18 cellular contexts compared by ENCODE assay signal in genomic region chr17:1271020-1271423, GRCh38. TPM values are rescaled to one million over a fixed set of nuclear protein-coding genes. Genes with fewer than 3 reads are reported as not detected.
DNase-seq lines count a peak whose midpoint lies in the region; ATAC-seq, FAIRE-seq and TF ChIP-seq lines count a peak whose summit lies in the region.
"Had no signal": no experiment of that assay in that cellular context is flagged by ENCODE, and none has a peak within 500 bp of the region (broad histone marks: within the 10 kb centered on the region; RNA-seq: fewer than 3 reads in every experiment).

No MANE protein-coding gene starts in this region.

- FAIRE-seq in H1 (lab: Jason Lieb, UNC) = no peak
- FAIRE-seq: GM18507 had no signal

- H3K27me3 ChIP-seq in GM23338 (ENCODE audit: insufficient read depth) (peaks cover 33% of the 10 kb centered on the region), H1 (replicated peaks in 1 of 4; ENCODE audit: control insufficient read depth in 3 of 4, extremely low read depth in 1 of 4, insufficient read depth in 3 of 4, low read length in 3 of 4) (peaks cover 3 to 30% (median 16%) of the 10 kb centered on the region in 4 experiments; a peak in 6 of 7 replicates), neuronal stem cell (ENCODE audit: control insufficient read depth in 3 of 3, insufficient read depth in 3 of 3, low read depth in 1 of 3, low read length in 3 of 3) (peaks cover 0 to 17% (median 14%) of the 10 kb centered on the region in 3 experiments)

- peak overlapping the region; percentile 63; the same call in 1 of the 2 replicates for H4K8ac ChIP-seq in H1 (ENCODE audit: extremely low read depth, insufficient read depth, low read length)
- no peak overlapping the region for H4K8ac ChIP-seq in neuronal stem cell (ENCODE audit: low read depth, low read length)

- no peak for TF ChIP-seq POLR2A in H1 (IDR thresholded peaks at IDR 0.05; ENCODE audit: control extremely low read depth in 1 of 2, low read depth in 2 of 2, low read length in 2 of 2)

- H3K9me2 ChIP-seq in GM23338 (ENCODE audit: insufficient read depth) = no peaks in the 10 kb centered on the region

- H3K14ac ChIP-seq in H1 (ENCODE audit: insufficient read length) (no peak overlapping the region), neuronal stem cell (ENCODE audit: low read length) (no peak overlapping the region)

- H2BK12ac ChIP-seq in H1 (ENCODE audit: low read depth, low read length) (no peak overlapping the region), neuronal stem cell (ENCODE audit: low read length) (no peak overlapping the region)

- CTCF ChIA-PET in WTC11 (lab: Charles Lee) (interaction anchor here (0.8 to 5.6 kb wide), 4 partner anchors 9 to 359 kb away, joined by 3 to 29 read pairs (median 7); partner anchors contain the start of gene TRARG1), H1 (lab: Charles Lee; ENCODE audit: partially characterized antibody) (interaction anchor here (1.1 to 3.8 kb wide), 2 partner anchors 29 to 61 kb away, joined by 3 to 17 read pairs; no protein-coding TSS in a partner anchor)

- peaks cover 11% of the 10 kb centered on the region; the same call in 1 of the 2 replicates for H3K23me2 ChIP-seq in H1 (ENCODE audit: low read depth, low read length)

- H3K9ac ChIP-seq in H1 (replicated peaks in 1 of 4; ENCODE audit: extremely low read depth in 1 of 4, low read depth in 3 of 4, low read length in 3 of 4) = no peak overlapping the region
- H3K9ac ChIP-seq in neuronal stem cell (ENCODE audit: low read depth, low read length, poor library complexity) = no peak overlapping the region
- H3K9ac ChIP-seq: BLaER1 treated with 17β-estradiol and CSF1 and Interleukin-3, amounts not matched to agents 10 nM and 100 nM had no signal

- no peaks in the 10 kb centered on the region for H3K36me3 Mint-ChIP-seq in GM23338 (ENCODE audit: low read depth)
- H3K36me3 Mint-ChIP-seq in WTC11 = no peaks in the 10 kb centered on the region
- H3K36me3 Mint-ChIP-seq: CD4-positive, CD25-positive, alpha-beta regulatory T cell had no signal

- H3K4me1 Mint-ChIP-seq in GM23338 = peaks cover 7% of the 10 kb centered on the region; the same call in 2 of the 3 replicates
- peaks cover 7% of the 10 kb centered on the region for H3K4me1 Mint-ChIP-seq in WTC11

- no peak overlapping the region for H4K5ac ChIP-seq in H1 (ENCODE audit: insufficient read length, low read depth, low read length)

- no peak overlapping the region for H2BK20ac ChIP-seq in H1 (ENCODE audit: low read length)

- H3K4ac ChIP-seq in H1 (replicated peaks; ENCODE audit: insufficient read length, low read depth, low read length) (no peak overlapping the region), neuronal stem cell (ENCODE audit: low read length) (no peak overlapping the region)

- H3K27ac ChIP-seq in GM23338 (ENCODE audit: low read depth) (no peak overlapping the region), H1 (ENCODE audit: low read depth, low read length) (no peak overlapping the region), neuronal stem cell (replicated peaks; ENCODE audit: low read length) (no peak overlapping the region)
- H3K27ac ChIP-seq: BLaER1 treated with 17β-estradiol and CSF1 and Interleukin-3, amounts not matched to agents 10 nM and 100 nM had no signal

- no peaks in the 10 kb centered on the region for H3K79me1 ChIP-seq in H1 (ENCODE audit: low read depth, low read length)
- H3K79me1 ChIP-seq in neuronal stem cell (ENCODE audit: low read depth, low read length) = no peaks in the 10 kb centered on the region

- no peak for TF ChIP-seq EP300 in H1 (IDR thresholded peaks at IDR 0.05; ENCODE audit: borderline replicate concordance in 1 of 2, low read depth in 2 of 2, low read length in 2 of 2)

- no peak overlapping the region for H2BK120ac ChIP-seq in H1 (replicated peaks; ENCODE audit: low read depth, low read length)
- no peak overlapping the region for H2BK120ac ChIP-seq in neuronal stem cell (ENCODE audit: low read depth, low read length)

- H3K27ac Mint-ChIP-seq in GM23338 (no peak overlapping the region), WTC11 (no peak overlapping the region)
- H3K27ac Mint-ChIP-seq: CD4-positive, CD25-positive, alpha-beta regulatory T cell had no signal

- H3K27me3 Mint-ChIP-seq in GM23338 (ENCODE audit: insufficient read depth, low read depth, poor library complexity) (peaks cover 26% of the 10 kb centered on the region), WTC11 (ENCODE audit: low read depth) (peaks cover 7% of the 10 kb centered on the region)

- H3K9me3 ChIP-seq in H1 (ENCODE audit: insufficient read depth in 2 of 2, low read depth in 1 of 2, low read length in 1 of 2) (no peaks in the 10 kb centered on the region), neuronal stem cell (replicated peaks in 1 of 2; ENCODE audit: control insufficient read depth in 2 of 2, insufficient read depth in 1 of 2, low read depth in 1 of 2, low read length in 2 of 2) (no peaks in the 10 kb centered on the region)
- H3K9me3 ChIP-seq: BLaER1 treated with 17β-estradiol and CSF1 and Interleukin-3, amounts not matched to agents 10 nM and 100 nM; HAP-1 had no signal

- ATAC-seq in GM23338 (peak; percentile 8), WTC11 (peak; percentile 12), HG03442 (IDR thresholded peaks at IDR 0.05; ENCODE audit: unreplicated experiment) (no peak), HG03196 (IDR thresholded peaks at IDR 0.05; ENCODE audit: unreplicated experiment) (no peak)

- no peaks in the 10 kb centered on the region for H3K36me3 ChIP-seq in GM23338 (ENCODE audit: insufficient read depth)
- no peaks in the 10 kb centered on the region for H3K36me3 ChIP-seq in H1 (ENCODE audit: control insufficient read depth in 2 of 4, insufficient read depth in 4 of 4, low read length in 3 of 4)
- no peaks in the 10 kb centered on the region for H3K36me3 ChIP-seq in neuronal stem cell (replicated peaks in 1 of 2; ENCODE audit: control insufficient read depth in 2 of 2, insufficient read depth in 2 of 2, low read length in 2 of 2)
- H3K36me3 ChIP-seq: BLaER1 treated with 17β-estradiol and CSF1 and Interleukin-3, amounts not matched to agents 10 nM and 100 nM; HAP-1 had no signal

- H4K91ac ChIP-seq in H1 (replicated peaks; ENCODE audit: insufficient read length, low read length) = no peak overlapping the region
- H4K91ac ChIP-seq in neuronal stem cell (ENCODE audit: low read depth, low read length, poor library complexity) = no peak overlapping the region

- peaks cover 11% of the 10 kb centered on the region for H3F3A ChIP-seq in GM23338 (replicated peaks; ENCODE audit: low read depth)

- peak; percentile 51 for DNase-seq in GM23338 (ENCODE audit: low spot score)
- no peak for DNase-seq in WTC11 (ENCODE audit: low spot score)
- DNase-seq in H1 (ENCODE audit: low read depth in 1 of 2, low spot score in 2 of 2) = peak in 1 of 2 experiments; percentile 68
- no peak for DNase-seq in neuronal stem cell (ENCODE audit: low spot score)
- DNase-seq in activated gamma-delta T cell treated with Interleukin-2 at 50 U/mL for 16 hours = no peak
- DNase-seq in KG1 (lab: John Stamatoyannopoulos, UW) = no peak
- DNase-seq: ACHN; CD4-positive, CD25-positive, alpha-beta regulatory T cell; DMS53; GF-D8; IMR-90 had no signal

- H3K4me3 Mint-ChIP-seq in GM23338 = no peak overlapping the region
- H3K4me3 Mint-ChIP-seq in WTC11 = no peak overlapping the region

- WGBS in H1 (ENCODE audit: extremely low coverage in 1 of 2, insufficient coverage in 1 of 2, insufficient read length in 1 of 2, insufficient replicate concordance in 2 of 2, low coverage in 1 of 2, low lambda C conversion rate in 2 of 2, missing lambda C conversion rate in 1 of 2), 2 experiments = 24% methylated on average over 24 of the region's 44 CpGs; no CpG with 5 or more reads in 1 of the 2 experiments
- no CpG with 5 or more reads among the region's 44 CpGs for WGBS in neuronal stem cell (ENCODE audit: extremely low coverage in 2 of 2, insufficient read length in 2 of 2, insufficient replicate concordance in 1 of 2), 2 donors

- peaks cover 19% of the 10 kb centered on the region; the same call in 1 of the 2 replicates for H3K4me1 ChIP-seq in GM23338 (ENCODE audit: insufficient read depth)
- H3K4me1 ChIP-seq in H1 (replicated peaks in 1 of 4; ENCODE audit: control insufficient read depth in 3 of 4, insufficient read depth in 4 of 4, low read length in 3 of 4) = peaks cover 0 to 9% (median 4%) of the 10 kb centered on the region in 4 experiments; a peak in 4 of 7 replicates
- H3K4me1 ChIP-seq in neuronal stem cell (ENCODE audit: control insufficient read depth in 2 of 2, insufficient read depth in 1 of 2, low read depth in 1 of 2, low read length in 2 of 2) = peaks cover 5 to 10% of the 10 kb centered on the region in 2 donors
- H3K4me1 ChIP-seq: HAP-1 had no signal

- H2BK5ac ChIP-seq in H1 (ENCODE audit: low read depth, low read length) (no peak overlapping the region), neuronal stem cell (ENCODE audit: low read length) (no peak overlapping the region)

- TF ChIP-seq CTCF in GM23338 (conservative IDR thresholded peaks at IDR 0.05; ENCODE audit: low read depth in 2 of 2) (no peak), WTC11 (IDR thresholded peaks at IDR 0.05) (no peak), H1 (IDR thresholded peaks at IDR 0.05; ENCODE audit: control extremely low read depth in 1 of 3, insufficient read depth in 1 of 3, low read depth in 1 of 3, low read length in 3 of 3) (no peak)

- no peak for TF ChIP-seq RAD21 in H1 (IDR thresholded peaks at IDR 0.05 in 1 of 2, conservative IDR thresholded peaks at IDR 0.05 in 1 of 2; ENCODE audit: low read depth in 2 of 2, low read length in 2 of 2)

- H3K9me3 Mint-ChIP-seq in GM23338 (no peaks in the 10 kb centered on the region), WTC11 (no peaks in the 10 kb centered on the region)

- H3K23ac ChIP-seq in H1 (ENCODE audit: insufficient read length) (no peak overlapping the region), neuronal stem cell (ENCODE audit: low read depth, low read length, poor library complexity) (no peak overlapping the region)

- no peaks in the 10 kb centered on the region for H3K79me2 ChIP-seq in GM23338 (replicated peaks; ENCODE audit: insufficient read depth)
- no peaks in the 10 kb centered on the region for H3K79me2 ChIP-seq in H1 (ENCODE audit: control insufficient read depth in 1 of 2, insufficient read depth in 2 of 2, low read length in 2 of 2)

- H3K4me3 ChIP-seq in GM23338 (peak overlapping the region; percentile 57; the same call in 1 of the 2 replicates), H1 (ENCODE audit: extremely low read depth in 1 of 4, insufficient read depth in 2 of 4, low read depth in 3 of 4, low read length in 4 of 4) (peak overlapping the region in 1 of 4 experiments; percentile 48; a peak in 2 of 8 replicates), neuronal stem cell (ENCODE audit: low read length in 2 of 2) (no peak overlapping the region)
- H3K4me3 ChIP-seq: BLaER1 treated with 17β-estradiol and CSF1 and Interleukin-3, amounts not matched to agents 10 nM and 100 nM; HAP-1 had no signal

- no peak overlapping the region for H2AK5ac ChIP-seq in H1 (ENCODE audit: low read depth, low read length)
- no peak overlapping the region for H2AK5ac ChIP-seq in neuronal stem cell (ENCODE audit: low read depth, low read length)

- POLR2A ChIA-PET in WTC11 (lab: Charles Lee) (no interaction called here), H1 (lab: Charles Lee; ENCODE audit: partially characterized antibody) (interaction anchor here (1.2 to 1.6 kb wide), 2 partner anchors 73 to 245 kb away, joined by 3 read pairs; partner anchors contain the start of gene INPP5K)

- H3K18ac ChIP-seq in H1 (ENCODE audit: extremely low read depth, low read length) (no peak overlapping the region), neuronal stem cell (ENCODE audit: low read length) (peak overlapping the region; percentile 57)

- H4K20me1 ChIP-seq in GM23338 (replicated peaks; ENCODE audit: insufficient read depth) = no peaks in the 10 kb centered on the region
- peaks cover 0 to 3% of the 10 kb centered on the region in 2 experiments for H4K20me1 ChIP-seq in H1 (replicated peaks in 1 of 2; ENCODE audit: control insufficient read depth in 1 of 2, insufficient read depth in 2 of 2, low read length in 2 of 2)
- H4K20me1 ChIP-seq: BLaER1 treated with 17β-estradiol and CSF1 and Interleukin-3, amounts not matched to agents 10 nM and 100 nM had no signal

- no peak overlapping the region for H2BK15ac ChIP-seq in H1 (ENCODE audit: low read length)
- H2BK15ac ChIP-seq in neuronal stem cell (ENCODE audit: low read length) = no peak overlapping the region

- peak overlapping the region; percentile 66 for H3K4me2 ChIP-seq in GM23338
- H3K4me2 ChIP-seq in H1 (ENCODE audit: insufficient read depth in 1 of 2, low read depth in 2 of 2, low read length in 2 of 2) = peak overlapping the region; percentile 19 to 67; a peak in 2 of 4 replicates
- H3K4me2 ChIP-seq in neuronal stem cell (ENCODE audit: insufficient read depth, low read length, poor library complexity, severe bottlenecking) = peak overlapping the region; percentile 18
- H3K4me2 ChIP-seq: BLaER1 treated with 17β-estradiol and CSF1 and Interleukin-3, amounts not matched to agents 10 nM and 100 nM had no signal

- H3K56ac ChIP-seq in H1 (replicated peaks; ENCODE audit: insufficient read length, low read depth, low read length) = no peak overlapping the region

- H2AFZ ChIP-seq in GM23338 = peak overlapping the region; percentile 59; the same call in 1 of the 2 replicates
- H2AFZ ChIP-seq in H1 (ENCODE audit: low read length) = no peak overlapping the region
- peak overlapping the region; percentile 71 for H2AFZ ChIP-seq in neuronal stem cell (ENCODE audit: low read length)

RNA-seq across cellular contexts. Expression of gene BHLHA9, which starts 0.8 kb away (rescaled TPM):
- 2.3 TPM in 1 of 2 replicates, not detected in the other for total RNA-seq in GM23338 (2014; rRNA removed; shearing (Covaris generic))
- polyA plus RNA-seq in GM23338 (2016; fragmentation: Nextera tagmentation; extraction: Ambion mirVana) (0.39 and 1.1 TPM in 2 replicates), H1 (2011; rRNA removed) (0.29 and 0.36 TPM in 2 replicates)
- total RNA-seq in WTC11 (2021) = 0.44 to 0.76 TPM in 2 of 3 replicates, not detected in the other
- total RNA-seq in H1 (2021; fragmentation: NEBNext Ultra II Directional; extraction: Animal tissue kit (Norgen Biotek cat#: 25700)) = 0.34 TPM in 1 of 2 replicates, not detected in the other
- 0.67 TPM for polyA plus RNA-seq in H1 (2011; cell fraction: cytosol; rRNA removed)
- polyA plus RNA-seq in H1 (2011; cell fraction: nucleus; rRNA removed) = 0.76 TPM
- polyA plus RNA-seq in H1 (2012, experiment 1 of 2) = 0.25 to 0.66 TPM (median 0.49 TPM) in 4 replicates
- polyA plus RNA-seq in H1 (2012, experiment 2 of 2) = not detected
- 0.06 TPM for polyA plus RNA-seq in H1 (2013, experiment 1 of 2)
- not detected for polyA plus RNA-seq in H1 (2013, experiment 2 of 2)
- polyA minus RNA-seq in H1 (2011; rRNA and poly(A)+ RNA removed) = not detected in 2 replicates
- polyA minus RNA-seq in H1 (2011; cell fraction: cytosol; rRNA and poly(A)+ RNA removed) = 1.8 TPM
- not detected for polyA minus RNA-seq in H1 (2011; cell fraction: nucleus; rRNA and poly(A)+ RNA removed)
- polyA plus RNA-seq in neuronal stem cell (2013, experiment 1 of 2) = not detected
- not detected for polyA plus RNA-seq in neuronal stem cell (2013, experiment 2 of 2)
- total RNA-seq: A172; CD4-positive, CD25-positive, alpha-beta regulatory T cell; HT-29; IMR-90 had no signal
- polyA plus RNA-seq: CD4-positive, CD25-positive, alpha-beta regulatory T cell; IMR-90 had no signal

RNA-seq across cellular contexts. Expression of gene TRARG1, which starts 8.4 kb away (rescaled TPM):
- 0.12 TPM in 1 of 2 replicates, not detected in the other for total RNA-seq in GM23338 (2014; rRNA removed; shearing (Covaris generic))
- not detected in 2 replicates for polyA plus RNA-seq in GM23338 (2016; fragmentation: Nextera tagmentation; extraction: Ambion mirVana)
- not detected in 3 replicates for total RNA-seq in WTC11 (2021)
- not detected in 2 replicates for total RNA-seq in H1 (2021; fragmentation: NEBNext Ultra II Directional; extraction: Animal tissue kit (Norgen Biotek cat#: 25700))
- 0.08 TPM in 1 of 2 replicates, not detected in the other for polyA plus RNA-seq in H1 (2011; rRNA removed)
- 0.03 TPM for polyA plus RNA-seq in H1 (2011; cell fraction: cytosol; rRNA removed)
- polyA plus RNA-seq in H1 (2011; cell fraction: nucleus; rRNA removed) = 0.03 TPM
- not detected in 4 replicates for polyA plus RNA-seq in H1 (2012, experiment 1 of 2)
- polyA plus RNA-seq in H1 (2012, experiment 2 of 2) = not detected
- polyA plus RNA-seq in H1 (2013, experiment 1 of 2) = not detected
- polyA plus RNA-seq in H1 (2013, experiment 2 of 2) = not detected
- not detected in 2 replicates for polyA minus RNA-seq in H1 (2011; rRNA and poly(A)+ RNA removed)
- not detected for polyA minus RNA-seq in H1 (2011; cell fraction: cytosol; rRNA and poly(A)+ RNA removed)
- not detected for polyA minus RNA-seq in H1 (2011; cell fraction: nucleus; rRNA and poly(A)+ RNA removed)
- polyA plus RNA-seq in neuronal stem cell (2013, experiment 1 of 2) = 0.17 TPM
- polyA plus RNA-seq in neuronal stem cell (2013, experiment 2 of 2) = 0.18 TPM
- total RNA-seq: A172, HT-29, IMR-90 had no signal
- polyA plus RNA-seq: IMR-90 had no signal

Comparison
In these comparisons a context has a peak if more than half of its experiments do, and no peak if none do; other contexts are left out.
1. ATAC-seq: peak in GM23338 (single experiment) and WTC11 (single experiment); none in HG03442 (single experiment) and HG03196 (single experiment).
2. Peak in every context shown above with its lines, with median percentiles within 50 percentile points of each other: H3K4me2 ChIP-seq.